In the genomic region with DNA sequence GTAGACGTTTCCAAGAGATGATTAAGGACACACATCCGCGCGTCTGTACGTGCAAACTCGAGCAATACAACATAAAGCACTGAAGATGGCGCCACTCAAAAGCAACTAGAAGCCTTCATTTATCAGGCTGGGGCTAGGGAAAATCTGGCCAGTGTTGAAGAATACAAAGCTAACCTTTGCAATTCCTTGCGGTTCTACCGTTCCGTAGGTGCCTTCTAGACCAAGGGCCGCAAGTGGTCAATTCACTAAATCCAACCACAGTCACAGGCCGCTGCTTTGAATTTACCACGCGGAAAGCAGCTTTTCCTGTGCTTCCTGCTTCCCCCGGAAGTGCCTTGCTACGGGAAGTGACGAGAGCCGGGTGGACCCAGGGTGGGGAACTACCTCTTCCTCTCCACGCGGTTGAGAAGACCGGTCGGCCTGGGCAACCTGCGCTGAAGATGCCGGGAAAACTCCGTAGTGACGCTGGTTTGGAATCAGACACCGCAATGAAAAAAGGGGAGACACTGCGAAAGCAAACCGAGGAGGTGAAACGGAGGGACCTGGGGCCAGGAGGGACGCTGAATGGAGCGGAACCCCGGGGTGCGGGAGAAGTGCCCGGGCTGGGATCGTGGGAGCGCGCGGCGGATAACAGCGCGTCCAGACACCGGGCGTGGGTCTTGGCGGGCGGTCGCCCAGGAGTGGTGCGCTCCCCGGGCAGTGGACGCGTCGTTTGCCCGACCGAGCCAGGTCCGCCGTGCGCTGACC, we compare ENCODE assay signal across 8 cellular contexts. TPM values are rescaled to one million over a fixed set of nuclear protein-coding genes. Genes with fewer than 3 reads are reported as not detected.
DNase-seq lines count a peak whose midpoint lies in the region; ATAC-seq, FAIRE-seq and TF ChIP-seq lines count a peak whose summit lies in the region.

TSS of gene DDX21 (plus strand) at position 385 of the 747 bp plus-strand sequence. CDS start at position 441, 56 bp downstream.

- H3K4me1 ChIP-seq in kidney (ENCODE audit: control insufficient read depth in 1 of 2, insufficient read depth in 1 of 2, low read depth in 1 of 2, low read length in 2 of 2), result peaks cover 0 to 4% of the 10 kb centered on the region in 2 donors

- H3K9ac ChIP-seq in kidney (ENCODE audit: low read length in 2 of 2), result peak within 1 kb of the TSS; percentile 82 to 86

- H3K27ac ChIP-seq in kidney (ENCODE audit: low read depth in 2 of 2, low read length in 2 of 2), result peak within 1 kb of the TSS; percentile 93 to 96

- peaks cover 2 to 5% of the 10 kb centered on the region in 2 donors for H3K36me3 ChIP-seq in kidney (ENCODE audit: control insufficient read depth in 1 of 2, insufficient read depth in 2 of 2, low read length in 2 of 2)

- DNase-seq in AML-193 (lab: John Stamatoyannopoulos, UW), result peak; percentile 89 to 91
- DNase-seq in NCI-H446 (lab: John Stamatoyannopoulos, UW), result peak; percentile 46 to 82
- peak; percentile 97 for DNase-seq in cerebellar cortex (ENCODE audit: low spot score)
- DNase-seq in kidney, result peak; percentile 96
- DNase-seq in stimulated activated CD4-positive, alpha-beta T cell treated with anti-CD3 and anti-CD28 coated beads, Interleukin-15, amount 100 ng/mL, for 24 hours, result peak; percentile 93

- peak within 1 kb of the TSS; percentile 95 for H3K4me3 ChIP-seq in kidney (ENCODE audit: low read length in 2 of 2)

- no peak for FAIRE-seq in kidney (lab: Jason Lieb, UNC)

- peak; percentile 83 for ATAC-seq in GM19035 (IDR thresholded peaks at IDR 0.05; ENCODE audit: unreplicated experiment)
- ATAC-seq in HG03354 (IDR thresholded peaks at IDR 0.05; ENCODE audit: poor library complexity, severe bottlenecking, unreplicated experiment), result peak; percentile 91
- peak; percentile 88 for ATAC-seq in activated CD4-positive, CD25-positive, alpha-beta regulatory T cell treated with anti-CD3 and anti-CD28 coated beads, Interleukin-2, amount 50 U/mL, for 24 hours

- peak; percentile 43 for TF ChIP-seq CTCF in kidney (IDR thresholded peaks at IDR 0.05; ENCODE audit: borderline replicate concordance, extremely low read depth, insufficient read depth)

- intact Hi-C loops in kidney (cut with DNase I), result no loop called here

- no peaks in the 10 kb centered on the region for H3K9me3 ChIP-seq in kidney (ENCODE audit: control insufficient read depth in 1 of 2, low read length in 2 of 2)

RNA-seq across cellular contexts. Expression of gene DDX21, which starts in this region (rescaled TPM):
- 49.4 TPM for total RNA-seq in kidney
- polyA plus RNA-seq in kidney (ENCODE audit: insufficient read depth, low read depth, low replicate concordance), result 8.9 TPM

Comparison
In these comparisons a context has a peak if more than half of its experiments do, and no peak if none do; other contexts are left out.
1. Peak in every context shown above with its lines: DNase-seq, ATAC-seq, H3K4me3 ChIP-seq and H3K27ac ChIP-seq.